ENCODE assay signal across 9 cellular contexts in genomic region chr1:107936498-107937481, GRCh38. TPM values are rescaled to one million over a fixed set of nuclear protein-coding genes. Genes with fewer than 3 reads are reported as not detected.
DNase-seq lines count a peak whose midpoint lies in the region; ATAC-seq, FAIRE-seq and TF ChIP-seq lines count a peak whose summit lies in the region.
"Had no signal": no experiment of that assay in that cellular context is flagged by ENCODE, and none has a peak within 500 bp of the region (broad histone marks: within the 10 kb centered on the region; RNA-seq: fewer than 3 reads in every experiment).

No MANE protein-coding gene starts in this region.

- peak overlapping the region; percentile 30 for H3K4me3 ChIP-seq in SJCRH30
- H3K4me3 ChIP-seq in K562: no peak overlapping the region
- no peak overlapping the region for H3K4me3 ChIP-seq in keratinocyte (ENCODE audit: control insufficient read depth in 2 of 3, extremely low read depth in 1 of 3, insufficient read depth in 2 of 3, low read depth in 1 of 3, low read length in 3 of 3)

- H3K36me3 Mint-ChIP-seq in glutamatergic neuron (ENCODE audit: unreplicated experiment): no peaks in the 10 kb centered on the region

- no peak for TF ChIP-seq POLR2A in K562 (conservative IDR thresholded peaks at IDR 0.05)

- no peak for TF ChIP-seq EP300 in K562 (IDR thresholded peaks at IDR 0.05; ENCODE audit: low read length)

- no peaks in the 10 kb centered on the region for H4K20me1 ChIP-seq in K562 (replicated peaks; ENCODE audit: control insufficient read depth, insufficient read depth, low read length)
- peaks cover 4% of the 10 kb centered on the region for H4K20me1 ChIP-seq in keratinocyte (ENCODE audit: control insufficient read depth, extremely low read depth, insufficient read depth, low read length)

- H3K9ac ChIP-seq in K562 (ENCODE audit: insufficient read depth in 1 of 2, low read depth in 2 of 2, low read length in 2 of 2) (no peak overlapping the region), keratinocyte (ENCODE audit: control insufficient read depth, extremely low read depth, insufficient read depth, low read length) (no peak overlapping the region)

- in situ Hi-C loops in K562 (cut with MboI): no loop called here

- ATAC-seq in HG03135 (IDR thresholded peaks at IDR 0.05; ENCODE audit: unreplicated experiment): peak; percentile 40
- no peak for ATAC-seq in K562
- peak; percentile 72 for ATAC-seq in stimulated activated naive CD8-positive, alpha-beta T cell treated with anti-CD3 and anti-CD28 coated beads, Interleukin-15, amount 100 ng/mL, for 72 hours

- H3K27ac Mint-ChIP-seq in stimulated activated naive CD8-positive, alpha-beta T cell treated with anti-CD3 and anti-CD28 coated beads, Interleukin-15, amount 100 ng/mL, for 72 hours: no peak overlapping the region
- H3K27ac Mint-ChIP-seq in glutamatergic neuron (ENCODE audit: unreplicated experiment): no peak overlapping the region

- no peak for TF ChIP-seq RAD21 in K562 (CRISPR knock-in tag; conservative IDR thresholded peaks at IDR 0.05 in 1 of 2, IDR thresholded peaks at IDR 0.05 in 1 of 2)

- H3K9me1 ChIP-seq in K562 (ENCODE audit: control insufficient read depth, insufficient read depth, low read length) (no peaks in the 10 kb centered on the region), keratinocyte (ENCODE audit: control insufficient read depth, extremely low read depth, insufficient read depth, low read length) (no peaks in the 10 kb centered on the region)

- CTCF ChIA-PET in K562 (lab: Yijun Ruan, JAX; ENCODE audit: low intra/inter-chr PET ratio): no interaction called here

- H3K27me3 ChIP-seq in SJCRH30 (no peaks in the 10 kb centered on the region), K562 (ENCODE audit: control insufficient read depth in 2 of 2, insufficient read depth in 2 of 2, low read length in 2 of 2) (no peaks in the 10 kb centered on the region), keratinocyte (ENCODE audit: control insufficient read depth, extremely low read depth, insufficient read depth, low read length) (no peaks in the 10 kb centered on the region)

- H3K4me2 ChIP-seq in K562 (ENCODE audit: insufficient read depth, low read length): no peak overlapping the region
- H3K4me2 ChIP-seq in keratinocyte (ENCODE audit: control insufficient read depth, extremely low read depth, insufficient read depth, low read depth, low read length): peak overlapping the region; percentile 53

- intact Hi-C loops in K562 (cut with micrococcal nuclease): loop anchor here (5.0 to 10.0 kb wide), 2 partner anchors 62 to 191 kb away; no protein-coding TSS in a partner anchor

- peak; percentile 35 for DNase-seq in NK-92 treated with Interleukin-12 subunit alpha and Interleukin-12 subunit beta, amount 100 ng/mL, for 24 hours (lab: John Stamatoyannopoulos, UW)
- DNase-seq in NK-92 (lab: John Stamatoyannopoulos, UW; ENCODE audit: unreplicated experiment) (no peak), SJCRH30 (peak; percentile 89 to 94), K562 (ENCODE audit: extremely low read depth in 1 of 4, low spot score in 3 of 4) (no peak), keratinocyte (ENCODE audit: low read depth, low spot score) (peak; percentile 96), glutamatergic neuron (no peak)
- DNase-seq in stimulated activated naive CD8-positive, alpha-beta T cell treated with anti-CD3 and anti-CD28 coated beads, Interleukin-15, amount 100 ng/mL, for 72 hours: peak; percentile 40 to 69

- TF ChIP-seq CTCF in K562 (IDR thresholded peaks at IDR 0.05 in 2 of 3, conservative IDR thresholded peaks at IDR 0.05 in 1 of 3; ENCODE audit: insufficient read depth in 2 of 3, low read depth in 1 of 3, low read length in 3 of 3) (no peak), keratinocyte (optimal IDR thresholded peaks at IDR 0.05 in 1 of 3, IDR thresholded peaks at IDR 0.05 in 1 of 3, conservative IDR thresholded peaks at IDR 0.05 in 1 of 3; ENCODE audit: extremely low read depth in 1 of 3, insufficient read depth in 2 of 3, low read length in 3 of 3) (no peak), glutamatergic neuron (IDR thresholded peaks at IDR 0.05; ENCODE audit: partially characterized antibody, unreplicated experiment) (no peak)

- WGBS in K562 (ENCODE audit: insufficient coverage, low coverage, missing lambda C conversion rate): 3% methylated on average over 10 of the region's 10 CpGs

- FAIRE-seq in K562 (lab: Jason Lieb, UNC) (no peak), keratinocyte (lab: Jason Lieb, UNC) (peak; percentile 84)
- FAIRE-seq: frontal cortex had no signal

- H3K4me1 ChIP-seq in SJCRH30 (peaks cover 39% of the 10 kb centered on the region), K562 (replicated peaks in 1 of 2; ENCODE audit: control insufficient read depth in 2 of 2, insufficient read depth in 2 of 2, low read length in 2 of 2) (no peaks in the 10 kb centered on the region), keratinocyte (ENCODE audit: control insufficient read depth, extremely low read depth, insufficient read depth, low read length) (peaks cover 12% of the 10 kb centered on the region)

- H3K27ac ChIP-seq in SJCRH30: peak overlapping the region; percentile 99
- H3K27ac ChIP-seq in K562 (ENCODE audit: extremely low read depth, low read depth, low read length): no peak overlapping the region
- H3K27ac ChIP-seq in keratinocyte (ENCODE audit: control insufficient read depth, insufficient read depth, low read length): no peak overlapping the region

- POLR2A ChIA-PET in K562 (lab: Yijun Ruan, JAX): no interaction called here

- H3K9me3 Mint-ChIP-seq in stimulated activated naive CD8-positive, alpha-beta T cell treated with anti-CD3 and anti-CD28 coated beads, Interleukin-15, amount 100 ng/mL, for 72 hours: no peaks in the 10 kb centered on the region
- no peaks in the 10 kb centered on the region for H3K9me3 Mint-ChIP-seq in glutamatergic neuron (ENCODE audit: unreplicated experiment)

- H3K79me2 ChIP-seq in K562 (ENCODE audit: control insufficient read depth, insufficient read depth, low read length): no peaks in the 10 kb centered on the region
- no peaks in the 10 kb centered on the region for H3K79me2 ChIP-seq in keratinocyte (ENCODE audit: control insufficient read depth, insufficient read depth, low read length)

- dilution Hi-C loops in keratinocyte (cut with MboI; ENCODE audit: extremely low pct_ligation_motif_present, low sequenced_read_pairs): no loop called here

- BruUV-seq in K562 (replicated peaks; lab: Mats Ljungman, UMichigan): no TSS peak

- no peaks in the 10 kb centered on the region for H3K9me3 ChIP-seq in SJCRH30 (replicated peaks)
- no peaks in the 10 kb centered on the region for H3K9me3 ChIP-seq in K562 (replicated peaks; ENCODE audit: control insufficient read depth, insufficient read depth, low read depth, low read length)
- no peaks in the 10 kb centered on the region for H3K9me3 ChIP-seq in keratinocyte (ENCODE audit: control insufficient read depth, low read depth, low read length)

- H2AFZ ChIP-seq in K562 (ENCODE audit: low read depth, low read length) (no peak overlapping the region), keratinocyte (ENCODE audit: control insufficient read depth, low read length) (no peak overlapping the region)

- no peaks in the 10 kb centered on the region for H3K27me3 Mint-ChIP-seq in stimulated activated naive CD8-positive, alpha-beta T cell treated with anti-CD3 and anti-CD28 coated beads, Interleukin-15, amount 100 ng/mL, for 72 hours
- no peaks in the 10 kb centered on the region for H3K27me3 Mint-ChIP-seq in glutamatergic neuron (ENCODE audit: unreplicated experiment)

- peaks cover 85% of the 10 kb centered on the region for H3K4me1 Mint-ChIP-seq in stimulated activated naive CD8-positive, alpha-beta T cell treated with anti-CD3 and anti-CD28 coated beads, Interleukin-15, amount 100 ng/mL, for 72 hours
- peaks cover 5% of the 10 kb centered on the region for H3K4me1 Mint-ChIP-seq in glutamatergic neuron (ENCODE audit: low read depth, unreplicated experiment)

- H3K36me3 ChIP-seq in SJCRH30 (no peaks in the 10 kb centered on the region; the same call in 1 of the 2 replicates), K562 (ENCODE audit: control insufficient read depth, insufficient read depth, low read length) (no peaks in the 10 kb centered on the region), keratinocyte (ENCODE audit: control insufficient read depth in 2 of 2, extremely low read depth in 1 of 2, insufficient read depth in 2 of 2, low read length in 2 of 2) (no peaks in the 10 kb centered on the region)

- H3K4me3 Mint-ChIP-seq in stimulated activated naive CD8-positive, alpha-beta T cell treated with anti-CD3 and anti-CD28 coated beads, Interleukin-15, amount 100 ng/mL, for 72 hours: peak overlapping the region; percentile 46 to 48
- no peak overlapping the region for H3K4me3 Mint-ChIP-seq in glutamatergic neuron (ENCODE audit: unreplicated experiment)

TF ChIP-seq in K562, 482 proteins besides CTCF, POLR2A, EP300 and RAD21 (continues in another document):
- no peak for TF ChIP-seq ZNF282 (CRISPR knock-in tag; IDR thresholded peaks at IDR 0.05)

RNA-seq across cellular contexts. Expression of gene VAV3, which starts 28.2 kb away (rescaled TPM):
- 26.7 and 35.5 TPM in 2 replicates for total RNA-seq in SJCRH30 (2014; rRNA removed; shearing (Covaris generic))
- total RNA-seq in K562 (2011; cell fraction: chromatin; rRNA removed; ENCODE audit: low replicate concordance): not detected in 2 replicates
- total RNA-seq in K562 (2011; cell fraction: nucleolus; rRNA removed): not detected in 2 replicates
- not detected in 2 replicates for total RNA-seq in K562 (2011; cell fraction: nucleoplasm; rRNA removed)
- total RNA-seq in K562 (2014; rRNA removed): not detected in 2 replicates
- not detected in 2 replicates for total RNA-seq in K562 (2014; rRNA removed; fragmentation: Illumina TruSeq; extraction: Trizol)
- not detected in 2 replicates for total RNA-seq in K562 (2015; rRNA removed; fragmentation: Illumina TruSeq; extraction: Trizol)
- total RNA-seq in K562 (2021): not detected in 2 replicates
- polyA plus RNA-seq in K562 (2011; rRNA removed): not detected in 2 replicates
- polyA plus RNA-seq in K562 (2011; cell fraction: cytosol; rRNA removed): not detected in 2 replicates
- polyA plus RNA-seq in K562 (2011; cell fraction: nucleus; rRNA removed): not detected in 2 replicates
- 0.07 TPM in 1 of 2 replicates, not detected in the other for polyA plus RNA-seq in K562 (2012)
- polyA plus RNA-seq in K562 (2014; fragmentation: Illumina TruSeq; extraction: Trizol): not detected in 2 replicates
- polyA plus RNA-seq in K562 (2014; fragmentation: Nextera tagmentation; extraction: Ambion mirVana): not detected
- not detected in 2 replicates for polyA plus RNA-seq in K562 (2014; rRNA removed)
- polyA minus RNA-seq in K562 (2011; rRNA and poly(A)+ RNA removed): not detected in 2 replicates
- polyA minus RNA-seq in K562 (2011; cell fraction: cytosol; rRNA and poly(A)+ RNA removed): not detected in 2 replicates
- polyA minus RNA-seq in K562 (2011; cell fraction: nucleus; rRNA and poly(A)+ RNA removed): not detected in 2 replicates
- polyA plus RNA-seq in keratinocyte: 12.6 to 19.6 TPM (median 17.6 TPM) in 3 replicates
- 12.1 TPM for polyA plus RNA-seq in keratinocyte (2011; ENCODE audit: low read depth)
- polyA plus RNA-seq in keratinocyte (2011; cell fraction: cytosol; rRNA removed): 8.6 and 17.0 TPM in 2 replicates
- polyA plus RNA-seq in keratinocyte (2011; cell fraction: nucleus; rRNA removed): 19.2 and 22.5 TPM in 2 replicates
- polyA plus RNA-seq in keratinocyte (2012; ENCODE audit: low replicate concordance): 8.1 and 14.6 TPM in 2 replicates
- polyA minus RNA-seq in keratinocyte: 5.3 to 43.1 TPM (median 28.7 TPM) in 3 replicates
- polyA minus RNA-seq in keratinocyte (2011; cell fraction: cytosol; rRNA and poly(A)+ RNA removed): 9.6 TPM
- polyA minus RNA-seq in keratinocyte (2011; cell fraction: nucleus; rRNA and poly(A)+ RNA removed): 16.9 and 26.4 TPM in 2 replicates
- total RNA-seq in glutamatergic neuron (ENCODE audit: unreplicated experiment): 25.8 TPM

Comparison
In these comparisons a context has a peak if more than half of its experiments do, and no peak if none do; other contexts are left out.
1. DNase-seq: peak in NK-92 treated with Interleukin-12 subunit alpha and Interleukin-12 subunit beta, amount 100 ng/mL, for 24 hours (single experiment), SJCRH30 (2 of 2), keratinocyte (single experiment) and stimulated activated naive CD8-positive, alpha-beta T cell treated with anti-CD3 and anti-CD28 coated beads, Interleukin-15, amount 100 ng/mL, for 72 hours (2 of 2); none in NK-92 (single experiment), K562 (0 of 4) and glutamatergic neuron (single experiment).
2. RNA of gene VAV3, which starts 28.2 kb away (total RNA-seq): 26.7 to 35.5 TPM in SJCRH30 and 25.8 TPM in glutamatergic neuron (single experiment); not detected in K562; every median in the first group is over 10 times any median in the second.